8 cellular contexts compared by ENCODE assay signal in genomic region chr6:108559884-108560462, GRCh38. TPM values are rescaled to one million over a fixed set of nuclear protein-coding genes. Genes with fewer than 3 reads are reported as not detected.
DNase-seq lines count a peak whose midpoint lies in the region; ATAC-seq and TF ChIP-seq lines count a peak whose summit lies in the region.

No MANE protein-coding gene starts in this region.

- TF ChIP-seq CTCF in HEK293 (tag by site-specific recombination; IDR thresholded peaks at IDR 0.05) = no peak

- peak overlapping the region; percentile 96 for H2BK5ac ChIP-seq in neuronal stem cell (ENCODE audit: low read length)

- peak overlapping the region; percentile 93 for H3K23ac ChIP-seq in neuronal stem cell (ENCODE audit: low read depth, low read length, poor library complexity)

- H3K9me3 Mint-ChIP-seq in activated naive CD4-positive, alpha-beta T cell treated with anti-CD3 and anti-CD28 coated beads, Interleukin-2, amount 50 U/mL, for 72 hours = no peaks in the 10 kb centered on the region

- no peak overlapping the region for H3K4ac ChIP-seq in neuronal stem cell (ENCODE audit: low read length)

- peaks cover 0 to under 1% of the 10 kb centered on the region in 2 experiments; a peak in 1 of 3 replicates for H3K36me3 ChIP-seq in HEK293 (ENCODE audit: control insufficient read depth in 2 of 2, insufficient read depth in 1 of 2, low read length in 2 of 2)
- peaks cover 0 to 11% of the 10 kb centered on the region in 2 donors for H3K36me3 ChIP-seq in neuronal stem cell (replicated peaks in 1 of 2; ENCODE audit: control insufficient read depth in 2 of 2, insufficient read depth in 2 of 2, low read length in 2 of 2)

- H4K91ac ChIP-seq in neuronal stem cell (ENCODE audit: low read depth, low read length, poor library complexity) = no peak overlapping the region

- H2AFZ ChIP-seq in neuronal stem cell (ENCODE audit: low read length) = peak overlapping the region; percentile 87

- H3K27ac ChIP-seq in HEK293 (ENCODE audit: extremely low read depth, low read depth, low read length) (peak overlapping the region; percentile 100), neuronal stem cell (replicated peaks; ENCODE audit: low read length) (peak overlapping the region; percentile 91)

- H2BK12ac ChIP-seq in neuronal stem cell (ENCODE audit: low read length) = peak overlapping the region; percentile 90

- peaks cover 0 to 8% of the 10 kb centered on the region in 2 donors for H3K36me3 Mint-ChIP-seq in activated naive CD4-positive, alpha-beta T cell treated with anti-CD3 and anti-CD28 coated beads, Interleukin-2, amount 50 U/mL, for 72 hours

- POLR2A ChIA-PET in HEK293 (lab: Yijun Ruan, JAX) = interaction anchor here (0.5 to 3.2 kb wide), 31 partner anchors 10 to 823 kb away, joined by 3 to 24 read pairs (median 3); partner anchors contain the start of genes ARMC2, CD164, CEP57L1 and SEC63

- no peak overlapping the region for H4K8ac ChIP-seq in neuronal stem cell (ENCODE audit: low read depth, low read length)

- peak overlapping the region; percentile 81 for H2AK5ac ChIP-seq in neuronal stem cell (ENCODE audit: low read depth, low read length)

- ATAC-seq in activated naive CD4-positive, alpha-beta T cell treated with anti-CD3 and anti-CD28 coated beads, Interleukin-2, amount 50 U/mL, for 72 hours = no peak
- ATAC-seq in HG03025 (IDR thresholded peaks at IDR 0.05; ENCODE audit: low FRiP score, unreplicated experiment) (no peak), HG02884 (IDR thresholded peaks at IDR 0.05; ENCODE audit: unreplicated experiment) (no peak)

- WGBS in neuronal stem cell (ENCODE audit: extremely low coverage in 2 of 2, insufficient read length in 2 of 2, insufficient replicate concordance in 1 of 2), 2 donors = no CpG with 5 or more reads among the region's 64 CpGs

- peaks cover 0 to 9% (median 0%) of the 10 kb centered on the region in 3 experiments for H3K27me3 ChIP-seq in neuronal stem cell (ENCODE audit: control insufficient read depth in 3 of 3, insufficient read depth in 3 of 3, low read depth in 1 of 3, low read length in 3 of 3)

- no peak overlapping the region for H2BK120ac ChIP-seq in neuronal stem cell (ENCODE audit: low read depth, low read length)

- peak overlapping the region; percentile 97 for H3K9ac ChIP-seq in neuronal stem cell (ENCODE audit: low read depth, low read length, poor library complexity)

- peaks cover 17% of the 10 kb centered on the region for H3K4me1 ChIP-seq in HEK293 (ENCODE audit: control insufficient read depth, insufficient read depth, low read length)
- H3K4me1 ChIP-seq in neuronal stem cell (ENCODE audit: control insufficient read depth in 2 of 2, insufficient read depth in 1 of 2, low read depth in 1 of 2, low read length in 2 of 2) = peaks cover 0 to 18% of the 10 kb centered on the region in 2 donors

- H2BK15ac ChIP-seq in neuronal stem cell (ENCODE audit: low read length) = peak overlapping the region; percentile 92

- peak overlapping the region; percentile 82 for H3K14ac ChIP-seq in neuronal stem cell (ENCODE audit: low read length)

- no peak overlapping the region for H3K27ac Mint-ChIP-seq in activated naive CD4-positive, alpha-beta T cell treated with anti-CD3 and anti-CD28 coated beads, Interleukin-2, amount 50 U/mL, for 72 hours

- peak overlapping the region; percentile 99 for H3K18ac ChIP-seq in neuronal stem cell (ENCODE audit: low read length)

- H3K4me3 ChIP-seq in HEK293 (ENCODE audit: low read depth, low read length) = peak overlapping the region; percentile 85
- H3K4me3 ChIP-seq in neuronal stem cell (ENCODE audit: low read length in 2 of 2) = peak overlapping the region; percentile 71 to 87

- H3K79me1 ChIP-seq in neuronal stem cell (ENCODE audit: low read depth, low read length) = peaks cover 9% of the 10 kb centered on the region

- CTCF ChIA-PET in HEK293 (lab: Yijun Ruan, JAX) = interaction anchor here (0.5 to 1.0 kb wide), 3 partner anchors 21 to 534 kb away, joined by 3 read pairs; no protein-coding TSS in a partner anchor

- peak overlapping the region; percentile 83 for H3K4me2 ChIP-seq in neuronal stem cell (ENCODE audit: insufficient read depth, low read length, poor library complexity, severe bottlenecking)

- H3K9me3 ChIP-seq in HEK293 (ENCODE audit: control insufficient read depth, insufficient read depth, low read depth, low read length) = no peaks in the 10 kb centered on the region
- H3K9me3 ChIP-seq in neuronal stem cell (replicated peaks in 1 of 2; ENCODE audit: control insufficient read depth in 2 of 2, insufficient read depth in 1 of 2, low read depth in 1 of 2, low read length in 2 of 2) = peaks cover 0 to 10% of the 10 kb centered on the region in 2 donors

- DNase-seq in ELR (ENCODE audit: low read depth) (peak; percentile 83), NCI-H345 (lab: John Stamatoyannopoulos, UW) (peak; percentile 69), foreskin melanocyte (peak; percentile 70), neuronal stem cell (ENCODE audit: low spot score) (peak; percentile 73)
- DNase-seq in activated naive CD4-positive, alpha-beta T cell treated with anti-CD3 and anti-CD28 coated beads, Interleukin-2, amount 50 U/mL, for 72 hours (ENCODE audit: low spot score in 2 of 2) = peak; percentile 15 to 69

TF ChIP-seq in HEK293, 187 proteins besides CTCF, POLR2A, EP300 and RAD21 (continues in another document):
- TF ChIP-seq ZNF518A (tag by site-specific recombination; conservative IDR thresholded peaks at IDR 0.05; ENCODE audit: low read depth) = no peak
- peak; percentile 57; the same call in 1 of the 2 replicates for TF ChIP-seq ZNF24 (tag by site-specific recombination; IDR thresholded peaks at IDR 0.05)
- TF ChIP-seq ZNF18 (tag by site-specific recombination; IDR thresholded peaks at IDR 0.05) = no peak
- no peak for TF ChIP-seq ZNF121 (tag by site-specific recombination; IDR thresholded peaks at IDR 0.05)
- no peak for TF ChIP-seq ZNF785 (tag by site-specific recombination; IDR thresholded peaks at IDR 0.05)
- TF ChIP-seq ZNF433 (tag by site-specific recombination; IDR thresholded peaks at IDR 0.05; ENCODE audit: low read depth) = no peak
- TF ChIP-seq ZNF621 (tag by site-specific recombination; IDR thresholded peaks at IDR 0.05) = no peak
- TF ChIP-seq ZBTB17 (tag by site-specific recombination; IDR thresholded peaks at IDR 0.05) = peak; percentile 85
- no peak for TF ChIP-seq ZSCAN16 (tag by site-specific recombination; IDR thresholded peaks at IDR 0.05)
- no peak for TF ChIP-seq KLF7 (tag by site-specific recombination; IDR thresholded peaks at IDR 0.05; ENCODE audit: borderline replicate concordance)

RNA-seq across cellular contexts. Expression of gene FOXO3, which starts 0.7 kb away (rescaled TPM):
- total RNA-seq in activated naive CD4-positive, alpha-beta T cell treated with anti-CD3 and anti-CD28 coated beads, Interleukin-2, amount 50 U/mL, for 72 hours = 1 to 10 TPM; 2.1 to 4.8 TPM
- polyA plus RNA-seq in neuronal stem cell (2013, experiment 1 of 2) = 15.5 TPM
- 16.5 TPM for polyA plus RNA-seq in neuronal stem cell (2013, experiment 2 of 2)
